Comparison of ENCODE assay signal across 39 cellular contexts in genomic region chr7:156533420-156533819, GRCh38.
"Had no signal": no experiment of that assay in that cellular context is flagged by ENCODE, and none has a peak within 500 bp of the region (broad histone marks: within the 10 kb centered on the region; RNA-seq: fewer than 3 reads in every experiment).

No MANE protein-coding gene starts in this region.

- H3K27me3 ChIP-seq: adrenal gland, ascending aorta, body of pancreas, brain microvascular endothelial cell, breast epithelium, cardiac muscle cell had no signal

- H3K27ac ChIP-seq: adrenal gland, ascending aorta, body of pancreas, brain microvascular endothelial cell, breast epithelium, cardiac muscle cell had no signal

- H3K36me3 ChIP-seq: adrenal gland, ascending aorta, brain microvascular endothelial cell, breast epithelium, cardiac muscle cell had no signal

- H3K4me3 ChIP-seq: adrenal gland, ascending aorta, body of pancreas, breast epithelium, cardiac muscle cell had no signal

- H3K36me3 Mint-ChIP-seq: activated naive CD4-positive, alpha-beta T cell treated with anti-CD3 and anti-CD28 coated beads, Interleukin-2, amount 10 ng/mL, durations not matched to agents 7 days and 5 days; activated naive CD4-positive, alpha-beta T cell treated with anti-CD3 and anti-CD28 coated beads, Interleukin-2, amount 50 U/mL, for 24 hours; activated naive CD4-positive, alpha-beta T cell treated with anti-CD3 and anti-CD28 coated beads, Interleukin-2, amount 50 U/mL, for 72 hours; activated naive CD8-positive, alpha-beta T cell; activated naive CD8-positive, alpha-beta T cell treated with anti-CD3 and anti-CD28 coated beads for 36 hours; activated naive CD8-positive, alpha-beta T cell treated with anti-CD3 and anti-CD28 coated beads, Interleukin-2, amount 10 ng/mL, durations not matched to agents 7 days and 5 days; brain had no signal

- H3K9me3 Mint-ChIP-seq: activated naive CD4-positive, alpha-beta T cell treated with anti-CD3 and anti-CD28 coated beads, Interleukin-2, amount 10 ng/mL, durations not matched to agents 7 days and 5 days; activated naive CD4-positive, alpha-beta T cell treated with anti-CD3 and anti-CD28 coated beads, Interleukin-2, amount 50 U/mL, for 24 hours; activated naive CD4-positive, alpha-beta T cell treated with anti-CD3 and anti-CD28 coated beads, Interleukin-2, amount 50 U/mL, for 72 hours; activated naive CD8-positive, alpha-beta T cell treated with anti-CD3 and anti-CD28 coated beads for 36 hours; activated naive CD8-positive, alpha-beta T cell treated with anti-CD3 and anti-CD28 coated beads, Interleukin-2, amount 10 ng/mL, durations not matched to agents 7 days and 5 days; activated naive CD8-positive, alpha-beta T cell treated with anti-CD3 and anti-CD28 coated beads, Interleukin-2, amount 50 U/mL, for 24 hours; activated T-cell treated with anti-CD3 and anti-CD28 coated beads, Interleukin-2, amount 50 U/mL, for 24 hours; activated T-cell treated with anti-CD3 and anti-CD28 coated beads, Interleukin-2, amount 50 U/mL, for 4 hours; activated T-cell treated with anti-CD3 and anti-CD28 coated beads, Interleukin-2, amount 50 U/mL, for 72 hours; activated T-helper 1 cell treated with anti-CD3 and anti-CD28 coated beads, Interleukin-12 subunit alpha, Interleukin-12 subunit beta, Interleukin-2, Interleukin-4 antibody, amounts not matched to agents 30 ng/mL and 10 ng/mL and 1 ng/mL, durations not matched to agents 14 hours and 24 hours and 36 hours; activated T-helper 17 cell treated with anti-CD3 and anti-CD28 coated beads, Interleukin-2, amount 50 U/mL, for 72 hours; activated T-helper 2 cell treated with anti-CD3 and anti-CD28 coated beads, Interferon-gamma antibody, Interleukin-2, Interleukin-4, amounts not matched to agents 10 μg/mL and 5 μg/mL and 100 μg/mL, durations not matched to agents 14 hours and 24 hours and 36 hours; brain; central memory CD8-positive, alpha-beta T cell had no signal

- H3K4me1 ChIP-seq: ascending aorta, body of pancreas, breast epithelium had no signal

- H3K27me3 Mint-ChIP-seq: activated naive CD8-positive, alpha-beta T cell treated with anti-CD3 and anti-CD28 coated beads, Interleukin-2, amount 10 ng/mL, durations not matched to agents 7 days and 5 days; activated naive CD8-positive, alpha-beta T cell treated with anti-CD3 and anti-CD28 coated beads, Interleukin-2, amount 50 U/mL, for 24 hours; activated T-helper 17 cell treated with anti-CD3 and anti-CD28 coated beads, Interleukin-2, amount 50 U/mL, for 72 hours had no signal

- H3K9me3 ChIP-seq: adrenal gland, ascending aorta, body of pancreas, breast epithelium had no signal

- H3K4me3 Mint-ChIP-seq: activated naive CD4-positive, alpha-beta T cell treated with anti-CD3 and anti-CD28 coated beads for 36 hours; activated naive CD4-positive, alpha-beta T cell treated with anti-CD3 and anti-CD28 coated beads, Interleukin-2, amount 10 ng/mL, durations not matched to agents 7 days and 5 days; activated naive CD4-positive, alpha-beta T cell treated with anti-CD3 and anti-CD28 coated beads, Interleukin-2, amount 50 U/mL, for 24 hours; activated naive CD8-positive, alpha-beta T cell; activated naive CD8-positive, alpha-beta T cell treated with anti-CD3 and anti-CD28 coated beads for 36 hours; activated naive CD8-positive, alpha-beta T cell treated with anti-CD3 and anti-CD28 coated beads, Interleukin-2, amount 10 ng/mL, durations not matched to agents 7 days and 5 days; activated naive CD8-positive, alpha-beta T cell treated with anti-CD3 and anti-CD28 coated beads, Interleukin-2, amount 50 U/mL, for 24 hours; activated T-cell treated with anti-CD3 and anti-CD28 coated beads, Interleukin-2, amount 50 U/mL, for 24 hours; activated T-cell treated with anti-CD3 and anti-CD28 coated beads, Interleukin-2, amount 50 U/mL, for 4 hours; activated T-cell treated with anti-CD3 and anti-CD28 coated beads, Interleukin-2, amount 50 U/mL, for 72 hours; activated T-helper 1 cell treated with anti-CD3 and anti-CD28 coated beads, Interleukin-12 subunit alpha, Interleukin-12 subunit beta, Interleukin-2, Interleukin-4 antibody, amounts not matched to agents 30 ng/mL and 10 ng/mL and 1 ng/mL, durations not matched to agents 14 hours and 24 hours and 36 hours; activated T-helper 17 cell treated with anti-CD3 and anti-CD28 coated beads, Interleukin-2, amount 50 U/mL, for 72 hours; brain; central memory CD8-positive, alpha-beta T cell had no signal

- H3K27ac Mint-ChIP-seq: activated naive CD4-positive, alpha-beta T cell treated with anti-CD3 and anti-CD28 coated beads for 36 hours; activated naive CD4-positive, alpha-beta T cell treated with anti-CD3 and anti-CD28 coated beads, Interleukin-2, amount 10 ng/mL, durations not matched to agents 7 days and 5 days; activated naive CD4-positive, alpha-beta T cell treated with anti-CD3 and anti-CD28 coated beads, Interleukin-2, amount 50 U/mL, for 24 hours; activated naive CD4-positive, alpha-beta T cell treated with anti-CD3 and anti-CD28 coated beads, Interleukin-2, amount 50 U/mL, for 72 hours; activated naive CD8-positive, alpha-beta T cell; activated naive CD8-positive, alpha-beta T cell treated with anti-CD3 and anti-CD28 coated beads for 36 hours; activated naive CD8-positive, alpha-beta T cell treated with anti-CD3 and anti-CD28 coated beads, Interleukin-2, amount 10 ng/mL, durations not matched to agents 7 days and 5 days; activated naive CD8-positive, alpha-beta T cell treated with anti-CD3 and anti-CD28 coated beads, Interleukin-2, amount 50 U/mL, for 24 hours; activated T-cell treated with anti-CD3 and anti-CD28 coated beads, Interleukin-2, amount 50 U/mL, for 24 hours; activated T-cell treated with anti-CD3 and anti-CD28 coated beads, Interleukin-2, amount 50 U/mL, for 72 hours; activated T-helper 1 cell treated with anti-CD3 and anti-CD28 coated beads, Interleukin-12 subunit alpha, Interleukin-12 subunit beta, Interleukin-2, Interleukin-4 antibody, amounts not matched to agents 30 ng/mL and 10 ng/mL and 1 ng/mL, durations not matched to agents 14 hours and 24 hours and 36 hours; activated T-helper 17 cell treated with anti-CD3 and anti-CD28 coated beads, Interleukin-2, amount 50 U/mL, for 72 hours; activated T-helper 2 cell treated with anti-CD3 and anti-CD28 coated beads, Interferon-gamma antibody, Interleukin-2, Interleukin-4, amounts not matched to agents 10 μg/mL and 5 μg/mL and 100 μg/mL, durations not matched to agents 14 hours and 24 hours and 36 hours; brain had no signal

- DNase-seq: activated effector memory CD4-positive, alpha-beta T cell treated with anti-CD3 and anti-CD28 coated beads, Interleukin-2, amount 50 U/mL, for 16 hours; activated effector memory CD4-positive, alpha-beta T cell treated with Interleukin-2 at 50 U/mL for 16 hours; activated gamma-delta T cell; activated gamma-delta T cell treated with Interleukin-2 at 50 U/mL for 16 hours; activated naive CD4-positive, alpha-beta T cell; activated naive CD4-positive, alpha-beta T cell treated with anti-CD3 and anti-CD28 coated beads for 36 hours; activated naive CD4-positive, alpha-beta T cell treated with anti-CD3 and anti-CD28 coated beads, Interleukin-2, amount 10 ng/mL, durations not matched to agents 7 days and 5 days; activated naive CD4-positive, alpha-beta T cell treated with anti-CD3 and anti-CD28 coated beads, Interleukin-2, amount 50 U/mL, for 16 hours; activated naive CD4-positive, alpha-beta T cell treated with Interleukin-2 at 50 U/mL for 16 hours; activated naive CD8-positive, alpha-beta T cell treated with anti-CD3 and anti-CD28 coated beads for 36 hours; activated naive CD8-positive, alpha-beta T cell treated with anti-CD3 and anti-CD28 coated beads, Interleukin-2, amount 10 ng/mL, durations not matched to agents 7 days and 5 days; activated naive CD8-positive, alpha-beta T cell treated with anti-CD3 and anti-CD28 coated beads, Interleukin-2, amount 50 U/mL, for 24 hours; activated T-cell treated with anti-CD3 and anti-CD28 coated beads, Interleukin-2, amount 50 U/mL, for 24 hours; activated T-cell treated with anti-CD3 and anti-CD28 coated beads, Interleukin-2, amount 50 U/mL, for 4 hours; activated T-cell treated with anti-CD3 and anti-CD28 coated beads, Interleukin-2, amount 50 U/mL, for 48 hours; activated T-cell treated with anti-CD3 and anti-CD28 coated beads, Interleukin-2, amount 50 U/mL, for 72 hours; amniotic stem cell; amygdala; anterior cingulate cortex; aorta; body of pancreas; brain microvascular endothelial cell; caudate nucleus; central memory CD4-positive, alpha-beta T cell; cerebellar nuclear complex had no signal

- H3K4me1 Mint-ChIP-seq: activated naive CD4-positive, alpha-beta T cell treated with anti-CD3 and anti-CD28 coated beads, Interleukin-2, amount 10 ng/mL, durations not matched to agents 7 days and 5 days; activated naive CD4-positive, alpha-beta T cell treated with anti-CD3 and anti-CD28 coated beads, Interleukin-2, amount 50 U/mL, for 24 hours; activated naive CD8-positive, alpha-beta T cell treated with anti-CD3 and anti-CD28 coated beads for 36 hours; activated naive CD8-positive, alpha-beta T cell treated with anti-CD3 and anti-CD28 coated beads, Interleukin-2, amount 10 ng/mL, durations not matched to agents 7 days and 5 days; activated naive CD8-positive, alpha-beta T cell treated with anti-CD3 and anti-CD28 coated beads, Interleukin-2, amount 50 U/mL, for 24 hours; activated T-helper 17 cell treated with anti-CD3 and anti-CD28 coated beads, Interleukin-2, amount 50 U/mL, for 72 hours; central memory CD8-positive, alpha-beta T cell had no signal

- FAIRE-seq: astrocyte, bronchial epithelial cell had no signal
